11 cellular contexts compared by ENCODE assay signal in the genomic region with DNA sequence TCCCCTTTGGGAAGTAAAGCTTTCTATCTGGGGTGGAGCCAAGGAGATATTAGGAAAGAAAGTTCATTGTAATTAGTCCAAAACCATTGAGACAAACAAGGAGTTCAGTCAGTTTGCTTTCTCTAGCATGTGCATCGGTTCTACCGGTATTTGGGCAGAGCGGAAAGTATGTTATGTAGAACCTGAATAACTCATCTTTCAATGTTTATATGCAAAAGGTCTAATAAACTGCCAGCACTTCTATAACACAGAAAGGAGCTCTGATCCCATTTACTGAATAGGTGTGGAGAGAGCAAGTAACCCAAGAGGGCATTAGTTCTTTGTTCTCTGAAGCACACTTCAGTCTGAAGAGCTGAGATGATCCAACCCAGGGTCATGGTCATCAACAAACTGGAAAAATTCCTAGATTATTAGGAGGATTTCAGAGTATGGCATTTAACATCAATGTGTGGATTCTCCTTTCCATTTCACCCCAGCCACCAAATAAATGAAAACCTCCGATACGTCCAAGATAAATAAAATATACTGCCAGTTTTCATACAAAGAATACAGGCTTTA. TPM values are rescaled to one million over a fixed set of nuclear protein-coding genes. Genes with fewer than 3 reads are reported as not detected.
DNase-seq lines count a peak whose midpoint lies in the region; ATAC-seq and TF ChIP-seq lines count a peak whose summit lies in the region.
"Had no signal": no experiment of that assay in that cellular context is flagged by ENCODE, and none has a peak within 500 bp of the region (broad histone marks: within the 10 kb centered on the region; RNA-seq: fewer than 3 reads in every experiment).

No MANE protein-coding gene starts in this region.

- peaks cover 7% of the 10 kb centered on the region for H3K79me2 ChIP-seq in fibroblast of lung (ENCODE audit: control insufficient read depth, insufficient read depth, low read length)

- no peak overlapping the region for H3K4me3 Mint-ChIP-seq in CD4-positive, alpha-beta T cell
- H3K4me3 Mint-ChIP-seq: activated CD4-positive, alpha-beta memory T cell treated with anti-CD3 and anti-CD28 coated beads for 36 hours had no signal

- no peaks in the 10 kb centered on the region for H3K9me3 Mint-ChIP-seq in CD4-positive, alpha-beta T cell
- H3K9me3 Mint-ChIP-seq: activated CD4-positive, alpha-beta memory T cell treated with anti-CD3 and anti-CD28 coated beads for 36 hours had no signal

- no peaks in the 10 kb centered on the region for H3K27me3 ChIP-seq in fibroblast of lung (ENCODE audit: control insufficient read depth, insufficient read depth, low read length)
- H3K27me3 ChIP-seq in CD4-positive, alpha-beta T cell (ENCODE audit: control insufficient read depth, insufficient read depth, low read length): peaks cover 26% of the 10 kb centered on the region

- H3K36me3 ChIP-seq in fibroblast of lung (ENCODE audit: control insufficient read depth, insufficient read depth, low read length): no peaks in the 10 kb centered on the region

- H3K4me1 Mint-ChIP-seq in CD4-positive, alpha-beta T cell (ENCODE audit: low read depth): peaks cover 45% of the 10 kb centered on the region

- DNase-seq in DMS153 (lab: John Stamatoyannopoulos, UW) (peak; percentile 58), NCI-H748 treated with DMSO at 0.1 percent for 48 hours (lab: John Stamatoyannopoulos, UW) (peak; percentile 51), fibroblast of lung (ENCODE audit: low read depth in 2 of 2) (peak in 1 of 2 donors; percentile 44), renal cortical epithelial cell (ENCODE audit: low read depth) (peak; percentile 21), substantia nigra (lab: John Stamatoyannopoulos, UW) (no peak)
- DNase-seq in CD4-positive, alpha-beta T cell: no peak
- DNase-seq: activated CD4-positive, alpha-beta memory T cell treated with anti-CD3 and anti-CD28 coated beads for 36 hours; islet precursor cell; SHP77 had no signal

- no peaks in the 10 kb centered on the region for H4K20me1 ChIP-seq in fibroblast of lung (ENCODE audit: control insufficient read depth, extremely low read depth, insufficient read depth, low read length)

- ATAC-seq in CD4-positive, alpha-beta T cell (ENCODE audit: poor library complexity): no peak
- no peak for ATAC-seq in GM21367 (IDR thresholded peaks at IDR 0.05; ENCODE audit: unreplicated experiment)
- no peak for ATAC-seq in GM21786 (IDR thresholded peaks at IDR 0.05; ENCODE audit: unreplicated experiment)

- no peaks in the 10 kb centered on the region for H3K36me3 Mint-ChIP-seq in CD4-positive, alpha-beta T cell (ENCODE audit: low read depth)
- H3K36me3 Mint-ChIP-seq: activated CD4-positive, alpha-beta memory T cell treated with anti-CD3 and anti-CD28 coated beads for 36 hours had no signal

- peak overlapping the region; percentile 46 for H3K4me2 ChIP-seq in fibroblast of lung (ENCODE audit: extremely low read depth, insufficient read depth, low read length)

- POLR2A ChIA-PET in CD4-positive, alpha-beta T cell (lab: Charles Lee): no interaction called here

- intact Hi-C loops in CD4-positive, alpha-beta T cell (cut with DNase I, micrococcal nuclease): no loop called here

- H3K27ac ChIP-seq in fibroblast of lung (ENCODE audit: insufficient read depth, low read length) (peak overlapping the region; percentile 36), substantia nigra (ENCODE audit: low read depth, low read length, poor library complexity, severe bottlenecking) (no peak overlapping the region)
- no peak overlapping the region for H3K27ac ChIP-seq in CD4-positive, alpha-beta T cell (ENCODE audit: low read depth, low read length)

- H3K27ac Mint-ChIP-seq in CD4-positive, alpha-beta T cell: no peak overlapping the region
- H3K27ac Mint-ChIP-seq: activated CD4-positive, alpha-beta memory T cell treated with anti-CD3 and anti-CD28 coated beads for 36 hours had no signal

- peak overlapping the region; percentile 28 to 82 (median 60) for H3K4me3 ChIP-seq in fibroblast of lung (replicated peaks in 1 of 4; ENCODE audit: control extremely low read depth in 1 of 4, insufficient read depth in 1 of 4, low read depth in 3 of 4, low read length in 4 of 4)

- TF ChIP-seq CTCF in fibroblast of lung (conservative IDR thresholded peaks at IDR 0.05 in 1 of 2, IDR thresholded peaks at IDR 0.05 in 1 of 2; ENCODE audit: low read depth in 1 of 2, low read length in 2 of 2): no peak
- no peak for TF ChIP-seq CTCF in CD4-positive, alpha-beta T cell (IDR thresholded peaks at IDR 0.05)

- H3K4me1 ChIP-seq in fibroblast of lung (ENCODE audit: control insufficient read depth, extremely low read depth, insufficient read depth, low read length): no peaks in the 10 kb centered on the region

- no peaks in the 10 kb centered on the region for H3K9me3 ChIP-seq in fibroblast of lung (ENCODE audit: control insufficient read depth, insufficient read depth, low read depth, low read length)
- H3K9me3 ChIP-seq in CD4-positive, alpha-beta T cell (ENCODE audit: control insufficient read depth, low read length): no peaks in the 10 kb centered on the region

- H3K27me3 Mint-ChIP-seq in CD4-positive, alpha-beta T cell: peaks cover 25% of the 10 kb centered on the region

- CTCF ChIA-PET in CD4-positive, alpha-beta T cell (lab: Charles Lee): interaction anchor here (2.2 kb wide), 1 partner anchor 9 kb away, joined by 5 read pairs; no protein-coding TSS in a partner anchor

- no peak overlapping the region for H3K9ac ChIP-seq in fibroblast of lung (ENCODE audit: insufficient read depth, low read length)

- no peak overlapping the region for H2AFZ ChIP-seq in fibroblast of lung (ENCODE audit: low read length)

RNA-seq across cellular contexts. Expression of gene TGFB2, which starts 3.6 kb away (rescaled TPM):
- total RNA-seq in fibroblast of lung (13.6 and 13.9 TPM in 2 replicates), renal cortical epithelial cell (47.4 and 69.3 TPM in 2 replicates)
- polyA plus RNA-seq in fibroblast of lung: 7.1 and 29.1 TPM in 2 replicates
- 6.0 and 24.9 TPM in 2 replicates for polyA plus RNA-seq in fibroblast of lung (2012)
- polyA minus RNA-seq in fibroblast of lung (ENCODE audit: low replicate concordance): 3.0 and 5.5 TPM in 2 replicates
- under 1 TPM; 0.11 TPM for total RNA-seq in CD4-positive, alpha-beta T cell
- total RNA-seq: activated CD4-positive, alpha-beta memory T cell treated with anti-CD3 and anti-CD28 coated beads for 36 hours had no signal

Comparison
In these comparisons a context has a peak if more than half of its experiments do, and no peak if none do; other contexts are left out.
1. DNase-seq: peak in DMS153 (single experiment), NCI-H748 treated with DMSO at 0.1 percent for 48 hours (single experiment) and renal cortical epithelial cell (single experiment); none in CD4-positive, alpha-beta T cell (0 of 10) and substantia nigra (0 of 49).
2. RNA of gene TGFB2, which starts 3.6 kb away (total RNA-seq): 47.4 to 69.3 TPM in renal cortical epithelial cell and 13.6 to 13.9 TPM in fibroblast of lung; 0.11 TPM in CD4-positive, alpha-beta T cell; every median in the first group is over 10 times any median in the second.